ENCODE assay signal across 24 cellular contexts in genomic region chr3:165619077-165619476, GRCh38.
"Had no signal": no experiment of that assay in that cellular context is flagged by ENCODE, and none has a peak within 500 bp of the region (broad histone marks: within the 10 kb centered on the region; RNA-seq: fewer than 3 reads in every experiment).

No MANE protein-coding gene starts in this region.

- H3K36me3 ChIP-seq: colonic mucosa, esophagus muscularis mucosa, esophagus squamous epithelium, gastrocnemius medialis, gastroesophageal sphincter, heart left ventricle, heart right ventricle had no signal

- H3K9me3 ChIP-seq: colonic mucosa, gastrocnemius medialis had no signal

- ATAC-seq: effector memory CD8-positive, alpha-beta T cell; esophagus mucosa; foreskin keratinocyte; gastrocnemius medialis; gastroesophageal sphincter; heart left ventricle; heart right ventricle had no signal

- H3K4me3 ChIP-seq: colonic mucosa, coronary artery, dorsolateral prefrontal cortex, esophagus muscularis mucosa, esophagus squamous epithelium, gastrocnemius medialis, gastroesophageal sphincter, heart left ventricle, heart right ventricle had no signal

- DNase-seq: colonic mucosa; cortex of kidney; dermis blood vessel endothelial cell; dorsolateral prefrontal cortex; effector CD4-positive, alpha-beta T cell; effector CD8-positive, alpha-beta T cell; effector memory CD4-positive, alpha-beta T cell; effector memory CD8-positive, alpha-beta T cell; endodermal cell; erythroblast; esophagus squamous epithelium; foreskin fibroblast; foreskin keratinocyte; foreskin melanocyte; gastrocnemius medialis; glutamatergic neuron; head of caudate nucleus; heart left ventricle; heart right ventricle had no signal

- H3K27me3 ChIP-seq: colonic mucosa, dorsolateral prefrontal cortex, esophagus muscularis mucosa, esophagus squamous epithelium, foreskin keratinocyte, gastrocnemius medialis, gastroesophageal sphincter, heart left ventricle, heart right ventricle had no signal

- H3K4me1 ChIP-seq: colonic mucosa, esophagus squamous epithelium, foreskin keratinocyte, gastrocnemius medialis, heart left ventricle, heart right ventricle had no signal

- H3K27ac ChIP-seq: colonic mucosa, coronary artery, dorsolateral prefrontal cortex, epithelial cell of prostate, esophagus muscularis mucosa, esophagus squamous epithelium, foreskin keratinocyte, gastrocnemius medialis, gastroesophageal sphincter, heart left ventricle, heart right ventricle had no signal
